12 cellular contexts compared by ENCODE assay signal in the genomic region with DNA sequence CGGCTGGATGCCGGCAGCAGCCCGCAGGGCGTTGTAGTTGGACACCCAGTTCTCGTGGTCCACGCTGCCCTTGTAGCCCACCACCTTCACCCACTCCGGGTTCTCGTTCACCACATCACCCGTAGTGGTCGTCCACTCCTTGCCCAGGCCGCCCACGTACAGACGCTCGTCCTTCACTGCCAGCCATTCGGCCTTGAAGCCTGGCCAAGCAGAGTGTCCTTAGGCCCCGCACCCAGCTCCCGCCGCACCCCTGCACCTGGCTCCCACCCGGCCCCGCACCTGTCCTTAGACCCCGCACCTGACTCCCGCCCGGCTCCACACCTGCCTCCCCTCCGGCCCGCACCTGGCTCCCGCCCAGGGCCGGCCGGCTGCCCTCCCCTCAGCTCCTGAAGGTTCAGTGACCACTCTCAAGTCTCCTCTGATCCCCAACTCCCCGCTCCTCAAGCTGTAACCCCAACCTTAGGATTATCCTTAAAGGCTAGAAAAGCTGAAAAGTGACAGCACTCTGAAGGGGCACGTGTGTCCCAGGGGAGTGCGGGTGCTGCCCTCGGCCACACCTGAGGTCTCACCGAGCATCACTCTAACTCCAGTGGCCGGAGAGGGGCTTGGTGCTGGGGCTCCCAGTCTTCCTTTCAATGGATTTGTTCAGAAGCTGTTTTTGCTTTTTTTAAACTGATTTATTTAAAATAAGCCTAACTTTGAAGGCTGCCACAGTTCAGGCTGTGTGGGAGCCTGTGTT. TPM values are rescaled to one million over a fixed set of nuclear protein-coding genes. Genes with fewer than 3 reads are reported as not detected.
DNase-seq lines count a peak whose midpoint lies in the region; TF ChIP-seq lines count a peak whose summit lies in the region.
"Had no signal": no experiment of that assay in that cellular context is flagged by ENCODE, and none has a peak within 500 bp of the region (broad histone marks: within the 10 kb centered on the region; RNA-seq: fewer than 3 reads in every experiment).

No MANE protein-coding gene starts in this region.

- POLR2A ChIA-PET in OCI-LY7 (lab: Charles Lee), result interaction anchor here (0.9 kb wide), 1 partner anchor 132 kb away, joined by 3 read pairs; no protein-coding TSS in a partner anchor

- H3K79me2 ChIP-seq in hepatocyte (peaks cover 9% of the 10 kb centered on the region), OCI-LY7 (ENCODE audit: insufficient read depth, low read depth, low read length) (no peaks in the 10 kb centered on the region)

- H4K20me1 ChIP-seq in hepatocyte (ENCODE audit: insufficient read depth, poor library complexity, severe bottlenecking) (peaks cover 4% of the 10 kb centered on the region), OCI-LY7 (ENCODE audit: insufficient read depth, low read length) (peaks cover 4% of the 10 kb centered on the region; the same call in 1 of the 2 replicates)

- peaks cover 3% of the 10 kb centered on the region for H3K36me3 ChIP-seq in H7 (replicated peaks; ENCODE audit: control insufficient read depth, insufficient read depth, low read length)
- no peaks in the 10 kb centered on the region for H3K36me3 ChIP-seq in hepatocyte (replicated peaks; ENCODE audit: insufficient read depth, low read depth)
- peaks cover 57% of the 10 kb centered on the region for H3K36me3 ChIP-seq in brain microvascular endothelial cell (replicated peaks)
- H3K36me3 ChIP-seq in OCI-LY7 (ENCODE audit: insufficient read depth, low read length), result peaks cover 94% of the 10 kb centered on the region

- DNase-seq in AG08396 (ENCODE audit: low spot score) (peak; percentile 13), H7 (peak; percentile 57), hepatocyte (ENCODE audit: low spot score) (no peak), posterior vena cava (ENCODE audit: low spot score) (peak; percentile 76), NCI-H510A (lab: John Stamatoyannopoulos, UW) (no peak), brain microvascular endothelial cell (no peak), OCI-LY7 (ENCODE audit: low spot score) (no peak)
- no peak for DNase-seq in stimulated activated CD4-positive, alpha-beta T cell treated with anti-CD3 and anti-CD28 coated beads, Interleukin-4, amount 100 ng/mL, for 4 hours
- DNase-seq: activated CD4-positive, alpha-beta T cell treated with anti-CD3 and anti-CD28 coated beads for 48 hours; BE2C; NCI-H2171 treated with DMSO at 0.1 percent for 48 hours; SIG-M5 had no signal

- H3K27ac ChIP-seq in hepatocyte (peak overlapping the region; percentile 56), brain microvascular endothelial cell (no peak overlapping the region), OCI-LY7 (ENCODE audit: low read depth, low read length, poor library complexity, severe bottlenecking) (no peak overlapping the region)

- TF ChIP-seq CTCF in hepatocyte (IDR thresholded peaks at IDR 0.05; ENCODE audit: poor library complexity), result no peak
- TF ChIP-seq CTCF in brain microvascular endothelial cell (IDR thresholded peaks at IDR 0.05; ENCODE audit: low read depth, low read length, missing control alignments), result no peak
- no peak for TF ChIP-seq CTCF in OCI-LY7 (conservative IDR thresholded peaks at IDR 0.05; ENCODE audit: low read length)

- H2AFZ ChIP-seq in hepatocyte (no peak overlapping the region), OCI-LY7 (ENCODE audit: low read length) (no peak overlapping the region)

- WGBS in hepatocyte (ENCODE audit: low lambda C conversion rate, missing lambda C conversion rate), result 97% methylated on average over 19 of the region's 34 CpGs

- H3K4me3 ChIP-seq in H7 (ENCODE audit: insufficient read depth, low read depth, low read length) (no peak overlapping the region), hepatocyte (no peak overlapping the region), brain microvascular endothelial cell (ENCODE audit: low read depth, low read length) (no peak overlapping the region), OCI-LY7 (ENCODE audit: low read depth, low read length, poor library complexity, severe bottlenecking) (no peak overlapping the region)

- H3K9me2 ChIP-seq in hepatocyte (replicated peaks; ENCODE audit: insufficient read depth) (no peaks in the 10 kb centered on the region), OCI-LY7 (ENCODE audit: insufficient read depth, low read length) (no peaks in the 10 kb centered on the region)

- peaks cover 9% of the 10 kb centered on the region for H3K4me1 ChIP-seq in hepatocyte (ENCODE audit: insufficient read depth)
- no peaks in the 10 kb centered on the region for H3K4me1 ChIP-seq in OCI-LY7 (ENCODE audit: insufficient read depth, low read length, poor library complexity, severe bottlenecking)

- H3K4me2 ChIP-seq in hepatocyte (no peak overlapping the region), OCI-LY7 (ENCODE audit: low read length) (no peak overlapping the region)

- in situ Hi-C loops in brain microvascular endothelial cell (cut with HindIII; ENCODE audit: low pct_ligation_motif_present, low sequenced_read_pairs), result no loop called here

- CTCF ChIA-PET in OCI-LY7 (lab: Charles Lee; ENCODE audit: unreplicated experiment), result interaction anchor here (1.2 kb wide), 1 partner anchor 10 kb away, joined by 4 read pairs; no protein-coding TSS in a partner anchor

- no TSS peak for BruUV-seq in OCI-LY7 (replicated peaks; lab: Mats Ljungman, UMichigan)

- intact Hi-C loops in posterior vena cava (cut with DNase I), result no loop called here
- intact Hi-C loops in OCI-LY7 (cut with micrococcal nuclease; ENCODE audit: unreplicated experiment), result no loop called here

- H3K9me3 ChIP-seq in hepatocyte (ENCODE audit: low read depth), result no peaks in the 10 kb centered on the region
- no peaks in the 10 kb centered on the region for H3K9me3 ChIP-seq in OCI-LY7 (ENCODE audit: low read length)
- H3K9me3 ChIP-seq: BE2C had no signal

- H3K27me3 ChIP-seq in H7 (ENCODE audit: control insufficient read depth, insufficient read depth, low read length) (no peaks in the 10 kb centered on the region; the same call in 1 of the 2 replicates), hepatocyte (no peaks in the 10 kb centered on the region), brain microvascular endothelial cell (replicated peaks) (no peaks in the 10 kb centered on the region)
- H3K27me3 ChIP-seq: BE2C had no signal

RNA-seq across cellular contexts. Expression of gene CANT1, which starts 14.4 kb away (rescaled TPM):
- total RNA-seq in H7 (2014; rRNA removed; shearing (Covaris generic)), result 27.3 and 29.6 TPM in 2 replicates
- total RNA-seq in hepatocyte (32.8 and 36.1 TPM in 2 replicates), posterior vena cava (10 to 100 TPM; 29.5 to 34.7 TPM), OCI-LY7 (2022) (51.7 and 60.5 TPM in 2 replicates)
- 33.0 and 34.1 TPM in 2 replicates for polyA plus RNA-seq in hepatocyte
- total RNA-seq in OCI-LY7 (2014; rRNA removed; shearing (Covaris generic)), result 36.3 and 37.2 TPM in 2 replicates

RNA-seq across cellular contexts. Expression of gene LGALS3BP, which starts 15.5 kb away (rescaled TPM):
- 116 and 129 TPM in 2 replicates for total RNA-seq in H7 (2014; rRNA removed; shearing (Covaris generic))
- 224 and 305 TPM in 2 replicates for total RNA-seq in hepatocyte
- 787 and 811 TPM in 2 replicates for polyA plus RNA-seq in hepatocyte
- total RNA-seq in posterior vena cava, result 100 to 1,000 TPM; 103 to 163 TPM
- total RNA-seq in OCI-LY7 (2014; rRNA removed; shearing (Covaris generic)), result 0.88 TPM in 1 of 2 replicates, not detected in the other
- total RNA-seq in OCI-LY7 (2022), result 1.3 and 1.7 TPM in 2 replicates

RNA-seq across cellular contexts. Expression of gene C1QTNF1, which starts 28.8 kb away (rescaled TPM):
- total RNA-seq in H7 (2014; rRNA removed; shearing (Covaris generic)), result 0.28 and 0.67 TPM in 2 replicates
- 9.5 and 12.8 TPM in 2 replicates for total RNA-seq in hepatocyte
- polyA plus RNA-seq in hepatocyte, result 13.3 and 14.7 TPM in 2 replicates
- total RNA-seq in posterior vena cava, result 100 to 1,000 TPM; 172 to 261 TPM
- total RNA-seq in OCI-LY7 (2014; rRNA removed; shearing (Covaris generic)), result not detected in 2 replicates
- total RNA-seq in OCI-LY7 (2022), result not detected in 2 replicates

Comparison
In these comparisons a context has a peak if more than half of its experiments do, and no peak if none do; other contexts are left out.
1. DNase-seq: peak in AG08396 (single experiment), H7 (single experiment) and posterior vena cava (single experiment); none in hepatocyte (single experiment), stimulated activated CD4-positive, alpha-beta T cell treated with anti-CD3 and anti-CD28 coated beads, Interleukin-4, amount 100 ng/mL, for 4 hours (0 of 2), NCI-H510A (single experiment), brain microvascular endothelial cell (single experiment) and OCI-LY7 (single experiment).
2. RNA of gene LGALS3BP, which starts 15.5 kb away (total RNA-seq): 224 to 305 TPM in hepatocyte, 103 to 163 TPM in posterior vena cava and 116 to 129 TPM in H7; 0.88 to 1.7 TPM in OCI-LY7; every median in the first group is over 10 times any median in the second.
3. RNA of gene C1QTNF1, which starts 28.8 kb away (total RNA-seq): 172 to 261 TPM in posterior vena cava; 9.5 to 12.8 TPM in hepatocyte, 0.28 to 0.67 TPM in H7 and not detected in OCI-LY7; every median in the first group is over 10 times any median in the second.